Comparison of ENCODE assay signal across 1 cellular context in the genomic region with DNA sequence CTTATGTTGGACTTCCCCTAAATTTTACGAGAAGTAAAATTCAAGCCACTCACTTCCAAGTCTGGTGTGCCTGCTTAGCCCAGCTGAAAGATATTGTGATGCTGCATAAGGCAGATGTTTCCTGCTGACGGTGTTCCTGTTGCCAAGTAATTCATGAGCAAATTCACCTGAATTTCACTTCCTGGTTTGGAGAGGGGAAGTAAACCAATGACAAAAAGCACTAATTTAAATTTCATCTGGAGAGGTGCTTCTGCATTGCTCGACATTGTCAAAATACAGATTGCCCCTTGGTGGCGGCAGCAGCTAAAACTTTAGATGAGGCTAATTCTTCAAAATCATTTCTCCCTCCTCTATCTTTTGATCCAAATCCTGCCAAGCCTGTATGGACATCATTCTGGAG.
A peak's percentile ranks its signal among the peaks of the same experiment; 100 is the strongest.
TF ChIP-seq lines count a peak whose summit lies in the region.

No MANE protein-coding gene starts in this region.

TF ChIP-seq in K562, 482 proteins besides CTCF, POLR2A, EP300 and RAD21 (continued from another document):
- TF ChIP-seq, protein P1, sequence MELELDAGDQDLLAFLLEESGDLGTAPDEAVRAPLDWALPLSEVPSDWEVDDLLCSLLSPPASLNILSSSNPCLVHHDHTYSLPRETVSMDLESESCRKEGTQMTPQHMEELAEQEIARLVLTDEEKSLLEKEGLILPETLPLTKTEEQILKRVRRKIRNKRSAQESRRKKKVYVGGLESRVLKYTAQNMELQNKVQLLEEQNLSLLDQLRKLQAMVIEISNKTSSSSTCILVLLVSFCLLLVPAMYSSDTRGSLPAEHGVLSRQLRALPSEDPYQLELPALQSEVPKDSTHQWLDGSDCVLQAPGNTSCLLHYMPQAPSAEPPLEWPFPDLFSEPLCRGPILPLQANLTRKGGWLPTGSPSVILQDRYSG (tag; conservative IDR thresholded peaks at IDR 0.05; ENCODE audit: low read depth), result no peak
- TF ChIP-seq ILK (tag; IDR thresholded peaks at IDR 0.05; ENCODE audit: borderline replicate concordance, low read depth) (no peak), SIN3A (IDR thresholded peaks at IDR 0.05; ENCODE audit: borderline replicate concordance in 2 of 2, control insufficient read depth in 1 of 2, low read depth in 2 of 2, low read length in 2 of 2) (no peak), SPI1 (IDR thresholded peaks at IDR 0.05; ENCODE audit: borderline replicate concordance, low read depth, low read length) (peak; percentile 6; the same call in 1 of the 2 replicates), SOX6 (IDR thresholded peaks at IDR 0.05) (no peak), GATAD2A (IDR thresholded peaks at IDR 0.05) (no peak), ZNF408 (CRISPR knock-in tag; IDR thresholded peaks at IDR 0.05; ENCODE audit: low read depth) (no peak)
TF ChIP-seq in K562: peak in this region for 2.
